In the genomic region with DNA sequence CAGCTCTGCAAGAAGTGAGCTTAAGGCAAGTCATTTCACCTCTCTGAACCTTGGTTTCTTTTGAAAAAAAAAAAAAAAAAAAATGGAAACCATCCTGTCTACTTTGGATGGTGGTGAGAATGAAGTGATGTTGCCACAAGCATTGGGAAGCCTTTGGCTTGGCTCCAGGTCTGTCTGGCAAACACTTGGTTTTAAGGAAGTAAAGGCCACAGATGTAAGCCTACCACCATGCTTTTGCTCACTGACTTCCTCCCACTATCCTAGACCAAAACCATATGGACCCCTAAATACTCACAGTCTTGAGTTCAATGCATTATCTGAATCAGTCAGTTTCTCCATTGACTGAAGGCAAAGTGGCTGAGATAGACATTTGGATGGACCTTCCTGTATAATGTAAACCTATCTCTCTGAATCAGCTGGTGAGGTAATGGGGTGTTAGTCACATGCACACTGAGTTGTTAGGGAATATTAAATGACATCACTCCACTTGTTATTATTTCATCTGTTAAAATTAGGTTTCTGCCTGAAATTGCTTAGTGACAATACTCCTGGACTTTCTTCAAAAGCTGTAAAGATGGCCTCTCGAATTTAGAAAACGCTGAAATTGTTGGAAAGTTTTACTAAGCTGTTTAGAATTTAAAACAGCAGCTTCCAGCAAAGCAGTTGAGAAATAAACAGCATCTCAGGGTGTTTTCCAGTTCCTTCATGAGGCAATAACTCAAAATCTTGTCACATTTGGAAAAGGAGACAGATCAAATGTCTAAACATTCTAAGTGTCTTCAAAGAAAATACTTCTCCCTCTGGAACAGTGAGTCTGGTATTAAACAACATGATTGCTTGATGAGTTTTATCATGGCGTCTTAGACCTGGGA, we compare ENCODE assay signal across 1 cellular context.
TF ChIP-seq lines count a peak whose summit lies in the region.

No MANE protein-coding gene starts in this region.

TF ChIP-seq in HEK293, 187 proteins besides CTCF, POLR2A, EP300 and RAD21 (continued from another document and continues in another):
- TF ChIP-seq, protein P1, sequence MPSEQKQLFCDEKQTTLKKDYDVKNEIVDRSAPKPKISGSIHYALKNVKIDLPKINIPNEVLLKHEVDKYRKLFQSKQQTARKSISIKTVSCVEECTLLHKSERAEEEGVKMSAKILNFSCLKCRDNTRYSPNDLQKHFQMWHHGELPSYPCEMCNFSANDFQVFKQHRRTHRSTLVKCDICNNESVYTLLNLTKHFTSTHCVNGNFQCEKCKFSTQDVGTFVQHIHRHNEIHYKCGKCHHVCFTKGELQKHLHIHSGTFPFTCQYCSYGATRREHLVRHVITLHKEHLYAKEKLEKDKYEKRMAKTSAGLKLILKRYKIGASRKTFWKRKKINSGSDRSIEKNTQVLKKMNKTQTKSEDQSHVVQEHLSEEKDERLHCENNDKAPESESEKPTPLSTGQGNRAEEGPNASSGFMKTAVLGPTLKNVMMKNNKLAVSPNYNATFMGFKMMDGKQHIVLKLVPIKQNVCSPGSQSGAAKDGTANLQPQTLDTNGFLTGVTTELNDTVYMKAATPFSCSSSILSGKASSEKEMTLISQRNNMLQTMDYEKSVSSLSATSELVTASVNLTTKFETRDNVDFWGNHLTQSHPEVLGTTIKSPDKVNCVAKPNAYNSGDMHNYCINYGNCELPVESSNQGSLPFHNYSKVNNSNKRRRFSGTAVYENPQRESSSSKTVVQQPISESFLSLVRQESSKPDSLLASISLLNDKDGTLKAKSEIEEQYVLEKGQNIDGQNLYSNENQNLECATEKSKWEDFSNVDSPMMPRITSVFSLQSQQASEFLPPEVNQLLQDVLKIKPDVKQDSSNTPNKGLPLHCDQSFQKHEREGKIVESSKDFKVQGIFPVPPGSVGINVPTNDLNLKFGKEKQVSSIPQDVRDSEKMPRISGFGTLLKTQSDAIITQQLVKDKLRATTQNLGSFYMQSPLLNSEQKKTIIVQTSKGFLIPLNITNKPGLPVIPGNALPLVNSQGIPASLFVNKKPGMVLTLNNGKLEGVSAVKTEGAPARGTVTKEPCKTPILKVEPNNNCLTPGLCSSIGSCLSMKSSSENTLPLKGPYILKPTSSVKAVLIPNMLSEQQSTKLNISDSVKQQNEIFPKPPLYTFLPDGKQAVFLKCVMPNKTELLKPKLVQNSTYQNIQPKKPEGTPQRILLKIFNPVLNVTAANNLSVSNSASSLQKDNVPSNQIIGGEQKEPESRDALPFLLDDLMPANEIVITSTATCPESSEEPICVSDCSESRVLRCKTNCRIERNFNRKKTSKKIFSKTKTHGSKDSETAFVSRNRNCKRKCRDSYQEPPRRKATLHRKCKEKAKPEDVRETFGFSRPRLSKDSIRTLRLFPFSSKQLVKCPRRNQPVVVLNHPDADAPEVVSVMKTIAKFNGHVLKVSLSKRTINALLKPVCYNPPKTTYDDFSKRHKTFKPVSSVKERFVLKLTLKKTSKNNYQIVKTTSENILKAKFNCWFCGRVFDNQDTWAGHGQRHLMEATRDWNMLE (tag by site-specific recombination; conservative IDR thresholded peaks at IDR 0.05; ENCODE audit: low read depth): 0 out of 2 replicates have a peak, but pooled peaks have one; percentile 25
- TF ChIP-seq ZNF223 (tag by site-specific recombination; IDR thresholded peaks at IDR 0.05): no peak
- TF ChIP-seq ZNF366 (tag by site-specific recombination; conservative IDR thresholded peaks at IDR 0.05): peak; percentile 58
- no peak for TF ChIP-seq ZNF623 (tag by site-specific recombination; IDR thresholded peaks at IDR 0.05)
- no peak for TF ChIP-seq HOXD13 (CRISPR knock-in tag; IDR thresholded peaks at IDR 0.05; ENCODE audit: borderline replicate concordance)
- no peak for TF ChIP-seq YY2 (tag by site-specific recombination; IDR thresholded peaks at IDR 0.05)
- TF ChIP-seq GLI4 (tag by site-specific recombination; IDR thresholded peaks at IDR 0.05): no peak
- TF ChIP-seq, protein P2, sequence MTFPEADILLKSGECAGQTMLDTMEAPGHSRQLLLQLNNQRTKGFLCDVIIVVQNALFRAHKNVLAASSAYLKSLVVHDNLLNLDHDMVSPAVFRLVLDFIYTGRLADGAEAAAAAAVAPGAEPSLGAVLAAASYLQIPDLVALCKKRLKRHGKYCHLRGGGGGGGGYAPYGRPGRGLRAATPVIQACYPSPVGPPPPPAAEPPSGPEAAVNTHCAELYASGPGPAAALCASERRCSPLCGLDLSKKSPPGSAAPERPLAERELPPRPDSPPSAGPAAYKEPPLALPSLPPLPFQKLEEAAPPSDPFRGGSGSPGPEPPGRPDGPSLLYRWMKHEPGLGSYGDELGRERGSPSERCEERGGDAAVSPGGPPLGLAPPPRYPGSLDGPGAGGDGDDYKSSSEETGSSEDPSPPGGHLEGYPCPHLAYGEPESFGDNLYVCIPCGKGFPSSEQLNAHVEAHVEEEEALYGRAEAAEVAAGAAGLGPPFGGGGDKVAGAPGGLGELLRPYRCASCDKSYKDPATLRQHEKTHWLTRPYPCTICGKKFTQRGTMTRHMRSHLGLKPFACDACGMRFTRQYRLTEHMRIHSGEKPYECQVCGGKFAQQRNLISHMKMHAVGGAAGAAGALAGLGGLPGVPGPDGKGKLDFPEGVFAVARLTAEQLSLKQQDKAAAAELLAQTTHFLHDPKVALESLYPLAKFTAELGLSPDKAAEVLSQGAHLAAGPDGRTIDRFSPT (tag by site-specific recombination; IDR thresholded peaks at IDR 0.05): peak; percentile 43; the same call in 1 of the 2 replicates
- TF ChIP-seq ZNF473 (tag by site-specific recombination; IDR thresholded peaks at IDR 0.05): no peak
- no peak for TF ChIP-seq ZNF654 (tag by site-specific recombination; IDR thresholded peaks at IDR 0.05; ENCODE audit: low read depth)
- no peak for TF ChIP-seq GLIS1 (tag by site-specific recombination; IDR thresholded peaks at IDR 0.05)
- TF ChIP-seq BCL11B (tag by site-specific recombination; IDR thresholded peaks at IDR 0.05; ENCODE audit: low read depth): no peak
- TF ChIP-seq ZNF155 (tag by site-specific recombination; IDR thresholded peaks at IDR 0.05): no peak
- peak; percentile 77 for TF ChIP-seq ZNF629 (tag by site-specific recombination; IDR thresholded peaks at IDR 0.05)
- no peak for TF ChIP-seq ZNF830 (tag by site-specific recombination; IDR thresholded peaks at IDR 0.05; ENCODE audit: low read depth)
- TF ChIP-seq ZNF660 (tag by site-specific recombination; IDR thresholded peaks at IDR 0.05): 0 out of 2 replicates have a peak, but pooled peaks have one; percentile 17
- TF ChIP-seq ZNF362 (tag by site-specific recombination; IDR thresholded peaks at IDR 0.05): peak; percentile 35; the same call in 1 of the 2 replicates
- TF ChIP-seq WT1 (tag by site-specific recombination; IDR thresholded peaks at IDR 0.05): no peak
- TF ChIP-seq SP3 (tag by site-specific recombination; IDR thresholded peaks at IDR 0.05): no peak
- no peak for TF ChIP-seq ZNF391 (tag by site-specific recombination; IDR thresholded peaks at IDR 0.05; ENCODE audit: borderline replicate concordance, low read depth)
- TF ChIP-seq KLF10 (tag by site-specific recombination; IDR thresholded peaks at IDR 0.05): no peak
- TF ChIP-seq RBAK (tag by site-specific recombination; IDR thresholded peaks at IDR 0.05): no peak
- no peak for TF ChIP-seq EGR2 (tag by site-specific recombination; IDR thresholded peaks at IDR 0.05; ENCODE audit: low read depth)
- no peak for TF ChIP-seq ZEB2 (tag by site-specific recombination; IDR thresholded peaks at IDR 0.05)
- no peak for TF ChIP-seq ZNF544 (tag by site-specific recombination; IDR thresholded peaks at IDR 0.05)
- no peak for TF ChIP-seq ZNF202 (tag by site-specific recombination; IDR thresholded peaks at IDR 0.05; ENCODE audit: borderline replicate concordance)
- no peak for TF ChIP-seq ZNF521 (tag by site-specific recombination; IDR thresholded peaks at IDR 0.05)
- no peak for TF ChIP-seq ZNF112 (tag by site-specific recombination; IDR thresholded peaks at IDR 0.05)
- TF ChIP-seq ZNF530 (tag by site-specific recombination; IDR thresholded peaks at IDR 0.05; ENCODE audit: low read depth): no peak
- no peak for TF ChIP-seq ZBTB26 (tag by site-specific recombination; optimal IDR thresholded peaks at IDR 0.05)
- TF ChIP-seq ZNF670 (tag by site-specific recombination; IDR thresholded peaks at IDR 0.05; ENCODE audit: low read depth): no peak
- no peak for TF ChIP-seq ZNF548 (tag by site-specific recombination; IDR thresholded peaks at IDR 0.05)
- no peak for TF ChIP-seq KLF17 (tag by site-specific recombination; IDR thresholded peaks at IDR 0.05)
- no peak for TF ChIP-seq ZSCAN23 (tag by site-specific recombination; IDR thresholded peaks at IDR 0.05)
- TF ChIP-seq ZNF777 (tag by site-specific recombination; IDR thresholded peaks at IDR 0.05; ENCODE audit: borderline replicate concordance): no peak
- no peak for TF ChIP-seq ZNF433 (tag by site-specific recombination; IDR thresholded peaks at IDR 0.05; ENCODE audit: low read depth)
- no peak for TF ChIP-seq ZIC2 (tag by site-specific recombination; IDR thresholded peaks at IDR 0.05)
- no peak for TF ChIP-seq ZBTB8A (tag by site-specific recombination; IDR thresholded peaks at IDR 0.05)
- no peak for TF ChIP-seq ZNF776 (tag by site-specific recombination; IDR thresholded peaks at IDR 0.05; ENCODE audit: borderline replicate concordance)
- no peak for TF ChIP-seq PATZ1 (tag by site-specific recombination; IDR thresholded peaks at IDR 0.05)
- TF ChIP-seq INSM2 (tag by site-specific recombination; IDR thresholded peaks at IDR 0.05): no peak
- TF ChIP-seq, protein P3, sequence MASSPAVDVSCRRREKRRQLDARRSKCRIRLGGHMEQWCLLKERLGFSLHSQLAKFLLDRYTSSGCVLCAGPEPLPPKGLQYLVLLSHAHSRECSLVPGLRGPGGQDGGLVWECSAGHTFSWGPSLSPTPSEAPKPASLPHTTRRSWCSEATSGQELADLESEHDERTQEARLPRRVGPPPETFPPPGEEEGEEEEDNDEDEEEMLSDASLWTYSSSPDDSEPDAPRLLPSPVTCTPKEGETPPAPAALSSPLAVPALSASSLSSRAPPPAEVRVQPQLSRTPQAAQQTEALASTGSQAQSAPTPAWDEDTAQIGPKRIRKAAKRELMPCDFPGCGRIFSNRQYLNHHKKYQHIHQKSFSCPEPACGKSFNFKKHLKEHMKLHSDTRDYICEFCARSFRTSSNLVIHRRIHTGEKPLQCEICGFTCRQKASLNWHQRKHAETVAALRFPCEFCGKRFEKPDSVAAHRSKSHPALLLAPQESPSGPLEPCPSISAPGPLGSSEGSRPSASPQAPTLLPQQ (tag by site-specific recombination; IDR thresholded peaks at IDR 0.05): no peak
- TF ChIP-seq, protein P4, sequence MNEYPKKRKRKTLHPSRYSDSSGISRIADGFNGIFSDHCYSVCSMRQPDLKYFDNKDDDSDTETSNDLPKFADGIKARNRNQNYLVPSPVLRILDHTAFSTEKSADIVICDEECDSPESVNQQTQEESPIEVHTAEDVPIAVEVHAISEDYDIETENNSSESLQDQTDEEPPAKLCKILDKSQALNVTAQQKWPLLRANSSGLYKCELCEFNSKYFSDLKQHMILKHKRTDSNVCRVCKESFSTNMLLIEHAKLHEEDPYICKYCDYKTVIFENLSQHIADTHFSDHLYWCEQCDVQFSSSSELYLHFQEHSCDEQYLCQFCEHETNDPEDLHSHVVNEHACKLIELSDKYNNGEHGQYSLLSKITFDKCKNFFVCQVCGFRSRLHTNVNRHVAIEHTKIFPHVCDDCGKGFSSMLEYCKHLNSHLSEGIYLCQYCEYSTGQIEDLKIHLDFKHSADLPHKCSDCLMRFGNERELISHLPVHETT (tag by site-specific recombination; IDR thresholded peaks at IDR 0.05): no peak
- no peak for TF ChIP-seq ZNF239 (tag by site-specific recombination; IDR thresholded peaks at IDR 0.05)
